Comparison of ENCODE assay signal across 8 cellular contexts in genomic region chr17:27197523-27197922, GRCh38.
DNase-seq lines count a peak whose midpoint lies in the region; ATAC-seq, FAIRE-seq and TF ChIP-seq lines count a peak whose summit lies in the region.
"Not testable (repeated sequence)": the region's sequence is repeated elsewhere in the genome, so short reads cannot be mapped to it uniquely, and the experiment has no call there.

No MANE protein-coding gene starts in this region.

- not testable (repeated sequence) for H3K27me3 Mint-ChIP-seq in activated naive CD4-positive, alpha-beta T cell treated with anti-CD3 and anti-CD28 coated beads for 36 hours (ENCODE audit: low read depth); endodermal cell (ENCODE audit: insufficient read depth); osteocyte (ENCODE audit: unreplicated experiment)

- TF ChIP-seq EP300 in A549 (IDR thresholded peaks at IDR 0.05); Ishikawa (IDR thresholded peaks at IDR 0.05; ENCODE audit: borderline replicate concordance): not testable (repeated sequence)

- H3K9ac ChIP-seq in endodermal cell (ENCODE audit: extremely low read depth, low read length, poor library complexity, severe bottlenecking), result not testable (repeated sequence)

- H3K9me3 ChIP-seq in A549; PC-9 (ENCODE audit: insufficient read depth, low read depth); right cardiac atrium (ENCODE audit: control insufficient read depth, low read length): not testable (repeated sequence)
- peaks cover 58% of the 10 kb centered on the region for H3K9me3 ChIP-seq in endodermal cell (ENCODE audit: control insufficient read depth, low read length)

- H3K9me2 ChIP-seq in PC-9 (ENCODE audit: insufficient read depth), result not testable (repeated sequence)

- peak; percentile 63 for FAIRE-seq in A549 (lab: Jason Lieb, UNC)

- H3K9me3 Mint-ChIP-seq in activated naive CD4-positive, alpha-beta T cell treated with anti-CD3 and anti-CD28 coated beads for 36 hours; osteocyte (ENCODE audit: unreplicated experiment): not testable (repeated sequence)
- peaks cover 82% of the 10 kb centered on the region for H3K9me3 Mint-ChIP-seq in endodermal cell

- H3K79me2 ChIP-seq in PC-9 (ENCODE audit: low read depth), result not testable (repeated sequence)

- not testable (repeated sequence) for H3K27me3 ChIP-seq in PC-9 (ENCODE audit: insufficient read depth, low read depth); endodermal cell (ENCODE audit: control insufficient read depth, insufficient read depth, low read length, poor library complexity, severe bottlenecking); right cardiac atrium (ENCODE audit: control insufficient read depth, insufficient read depth)

- BruUV-seq in PC-9 (replicated peaks; lab: Mats Ljungman, UMichigan), result not testable (repeated sequence)

- TF ChIP-seq CTCF in A549 (IDR thresholded peaks at IDR 0.05), result peak; percentile 61
- TF ChIP-seq CTCF in PC-9 (conservative IDR thresholded peaks at IDR 0.05), result peak; percentile 74
- TF ChIP-seq CTCF in endodermal cell (conservative IDR thresholded peaks at IDR 0.05), result peak; percentile 65
- TF ChIP-seq CTCF in osteocyte (IDR thresholded peaks at IDR 0.05), result peak; percentile 59

- CTCF ChIA-PET in A549 (lab: Yijun Ruan, JAX) (interaction anchor here (0.9 to 7.9 kb wide), 10 partner anchors 8 to 454 kb away, joined by 3 to 48 read pairs (median 4); no protein-coding TSS in a partner anchor), PC-9 (lab: Charles Lee) (interaction anchor here (1.2 kb wide), 1 partner anchor 219 kb away, joined by 3 read pairs; no protein-coding TSS in a partner anchor)
- CTCF ChIA-PET in activated naive CD4-positive, alpha-beta T cell treated with anti-CD3 and anti-CD28 coated beads for 36 hours (lab: Charles Lee), result not testable (repeated sequence)

- H3K36me3 Mint-ChIP-seq in activated naive CD4-positive, alpha-beta T cell treated with anti-CD3 and anti-CD28 coated beads for 36 hours (ENCODE audit: low read depth); endodermal cell (ENCODE audit: low read depth); osteocyte (ENCODE audit: unreplicated experiment): not testable (repeated sequence)

- POLR2A ChIA-PET in A549 (lab: Yijun Ruan, JAX); PC-9 (lab: Charles Lee; ENCODE audit: unreplicated experiment): not testable (repeated sequence)

- not testable (repeated sequence) for H3K27ac ChIP-seq in A549; PC-9; endodermal cell (ENCODE audit: low read depth, low read length); right cardiac atrium (ENCODE audit: low read length)

- not testable (repeated sequence) for H3K36me3 ChIP-seq in PC-9 (ENCODE audit: low read depth); endodermal cell (ENCODE audit: control insufficient read depth, insufficient read depth, low read length)

- H3K27ac Mint-ChIP-seq in activated naive CD4-positive, alpha-beta T cell treated with anti-CD3 and anti-CD28 coated beads for 36 hours; endodermal cell; osteocyte (ENCODE audit: unreplicated experiment): not testable (repeated sequence)

- not testable (repeated sequence) for H3K4me3 Mint-ChIP-seq in activated naive CD4-positive, alpha-beta T cell treated with anti-CD3 and anti-CD28 coated beads for 36 hours; endodermal cell; osteocyte (ENCODE audit: unreplicated experiment)

- H3K4me2 ChIP-seq in A549, PC-9: not testable (repeated sequence)

- TF ChIP-seq POLR2A in A549 (IDR thresholded peaks at IDR 0.05; ENCODE audit: low read length), result not testable (repeated sequence)

- intact Hi-C loops in PC-9 (cut with micrococcal nuclease; ENCODE audit: unreplicated experiment), result loop anchor here (1.0 to 5.0 kb wide), 3 partner anchors 40 to 404 kb away; no protein-coding TSS in a partner anchor
- intact Hi-C loops in activated naive CD4-positive, alpha-beta T cell treated with anti-CD3 and anti-CD28 coated beads for 36 hours (cut with micrococcal nuclease), result loop anchor here (1.0 kb wide), 1 partner anchor 135 kb away; no protein-coding TSS in a partner anchor
- intact Hi-C loops in right cardiac atrium (cut with DNase I), result not testable (repeated sequence)

- H3F3A ChIP-seq in PC-9 (ENCODE audit: insufficient read depth, low read depth), result not testable (repeated sequence)

- not testable (repeated sequence) for H2AFZ ChIP-seq in PC-9

- H3K4me3 ChIP-seq in A549; PC-9; endodermal cell (ENCODE audit: low read length); right cardiac atrium (ENCODE audit: low read length): not testable (repeated sequence)

- WGBS in A549 (ENCODE audit: missing lambda C conversion rate), result 4% methylated on average over 8 of the region's 8 CpGs
- WGBS in endodermal cell (ENCODE audit: insufficient coverage in 1 of 2, insufficient read length in 1 of 2), 2 experiments, result 29% methylated on average over 6 of the region's 8 CpGs; no CpG with 5 or more reads in 1 of the 2 experiments
- 35% methylated on average over 8 of the region's 8 CpGs for WGBS in right cardiac atrium

- DNase-seq in A549 (ENCODE audit: low read depth in 1 of 2, low spot score in 1 of 2) (peak in 1 of 2 experiments; percentile 55), ELR (ENCODE audit: low read depth) (peak; percentile 53), PC-9 (peak in 1 of 2 experiments; percentile 61), endodermal cell (peak; percentile 78), right cardiac atrium (peak; percentile 30 to 58 (median 44))
- DNase-seq in activated naive CD4-positive, alpha-beta T cell treated with anti-CD3 and anti-CD28 coated beads for 36 hours, result peak; percentile 29
- DNase-seq in osteocyte (ENCODE audit: extremely low spot score, unreplicated experiment), result not testable (repeated sequence)

- not testable (repeated sequence) for H3K4me1 ChIP-seq in A549; PC-9 (replicated peaks; ENCODE audit: insufficient read depth); endodermal cell (ENCODE audit: control insufficient read depth, insufficient read depth, low read length); right cardiac atrium (ENCODE audit: control insufficient read depth, insufficient read depth, low read length)

- ATAC-seq in A549, right cardiac atrium: not testable (repeated sequence)

- H3K4me1 Mint-ChIP-seq in activated naive CD4-positive, alpha-beta T cell treated with anti-CD3 and anti-CD28 coated beads for 36 hours (ENCODE audit: low read depth); endodermal cell; osteocyte (ENCODE audit: unreplicated experiment): not testable (repeated sequence)

- H4K20me1 ChIP-seq in PC-9 (ENCODE audit: insufficient read depth), result not testable (repeated sequence)

- peak; percentile 60 to 70 for TF ChIP-seq RAD21 in A549 (conservative IDR thresholded peaks at IDR 0.05 in 1 of 2, IDR thresholded peaks at IDR 0.05 in 1 of 2)
- peak; percentile 53 for TF ChIP-seq RAD21 in Ishikawa (IDR thresholded peaks at IDR 0.05; ENCODE audit: low read depth)

TF ChIP-seq in A549, 52 proteins besides CTCF, POLR2A, EP300 and RAD21:
- peak; percentile 54; the same call in 2 of the 3 replicates for TF ChIP-seq SMC3 (IDR thresholded peaks at IDR 0.05)
